1 cellular context compared by ENCODE assay signal in the genomic region with DNA sequence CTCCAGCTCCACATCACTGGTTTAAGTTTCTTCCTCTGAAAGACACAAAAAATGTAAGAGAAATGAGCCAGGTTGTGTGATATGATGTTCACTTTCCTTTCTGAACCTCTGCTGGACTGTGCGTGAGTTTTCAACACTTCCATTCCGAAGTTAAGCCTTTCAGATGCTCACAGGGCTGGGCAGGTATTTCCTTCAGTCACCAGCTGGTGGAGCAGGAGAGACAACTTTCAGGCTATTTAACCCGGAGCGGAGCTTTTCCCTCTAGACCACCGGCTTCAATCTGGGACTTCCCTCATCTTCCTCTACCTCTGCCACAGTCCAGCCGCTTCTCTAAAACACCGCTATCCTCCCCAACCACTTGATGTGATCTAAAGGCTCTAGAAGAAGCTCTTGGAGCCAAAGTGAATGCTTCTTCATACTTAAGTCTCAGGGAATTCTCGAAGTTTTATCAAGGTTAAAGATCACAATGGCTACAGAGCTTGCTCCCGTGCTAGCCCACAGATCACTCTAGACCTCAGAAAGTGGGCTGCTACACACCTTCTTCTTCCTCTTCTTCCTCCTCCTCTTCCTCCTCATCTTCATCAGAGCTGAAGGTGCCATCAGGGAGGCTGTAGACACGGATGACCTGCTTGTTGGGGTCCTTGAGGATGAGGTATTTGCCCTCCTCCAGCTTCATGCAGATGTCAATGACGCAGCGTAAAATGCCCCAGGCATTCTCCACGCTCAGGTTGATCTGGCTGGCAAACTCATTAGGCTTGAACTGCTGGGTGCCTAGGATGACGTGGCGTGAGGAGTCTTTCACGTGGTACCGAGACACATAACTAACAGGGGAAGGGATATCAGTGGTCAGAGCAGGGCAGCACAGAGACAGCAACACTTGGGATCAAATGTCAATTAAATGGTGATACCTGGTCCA.
A peak's percentile ranks its signal among the peaks of the same experiment; 100 is the strongest.
TF ChIP-seq lines count a peak whose summit lies in the region.

No MANE protein-coding gene starts in this region.

TF ChIP-seq in IMR-90, 13 proteins besides CTCF, POLR2A, EP300 and RAD21:
- TF ChIP-seq SMC3 (IDR thresholded peaks at IDR 0.05; ENCODE audit: low read depth, low read length) = peak; percentile 42
- no peak for TF ChIP-seq CEBPB (IDR thresholded peaks at IDR 0.05; ENCODE audit: low read depth, low read length)
